ENCODE assay signal across 17 cellular contexts in the genomic region with DNA sequence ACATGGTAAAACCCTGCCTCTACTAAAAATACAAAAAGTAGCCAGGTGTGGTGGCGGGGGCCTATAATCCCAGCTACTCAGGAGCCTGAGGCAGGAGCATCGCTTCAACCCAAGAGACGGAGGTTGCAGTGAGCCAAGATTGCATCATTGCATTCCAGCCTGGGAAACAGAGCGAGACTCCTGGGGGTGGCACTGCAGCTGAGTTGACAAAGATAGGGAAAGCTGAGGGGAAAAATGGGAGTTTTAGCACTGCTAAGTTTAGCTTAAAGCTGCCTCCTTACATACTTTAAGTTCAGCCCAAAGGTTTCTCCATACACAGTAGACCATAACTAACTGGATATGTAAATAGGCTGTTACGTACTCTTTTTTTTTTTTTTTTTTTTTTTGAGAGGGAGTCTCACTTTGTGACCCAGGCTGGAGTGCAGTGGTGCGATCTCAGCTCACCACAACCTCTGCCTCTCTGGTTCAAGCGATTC. TPM values are rescaled to one million over a fixed set of nuclear protein-coding genes. Genes with fewer than 3 reads are reported as not detected.
DNase-seq lines count a peak whose midpoint lies in the region; ATAC-seq and TF ChIP-seq lines count a peak whose summit lies in the region.
"Had no signal": no experiment of that assay in that cellular context is flagged by ENCODE, and none has a peak within 500 bp of the region (broad histone marks: within the 10 kb centered on the region; RNA-seq: fewer than 3 reads in every experiment).

No MANE protein-coding gene starts in this region.

- in situ Hi-C loops in IMR-90 (cut with MboI; ENCODE audit: low sequenced_read_pairs): no loop called here

- H2AK9ac ChIP-seq in IMR-90 (replicated peaks; ENCODE audit: low read depth, low read length, poor library complexity): no peak overlapping the region

- H2AK5ac ChIP-seq in IMR-90 (ENCODE audit: low read depth, low read length): no peak overlapping the region

- TF ChIP-seq CTCF in Caco-2 (IDR thresholded peaks at IDR 0.05; ENCODE audit: insufficient read depth in 1 of 2, low read depth in 1 of 2, low read length in 1 of 2, severe bottlenecking in 1 of 2, unreplicated experiment in 1 of 2) (peak in 1 of 2 experiments; percentile 22), IMR-90 (conservative IDR thresholded peaks at IDR 0.05; ENCODE audit: low read depth, low read length) (no peak)

- no peak overlapping the region for H4K8ac ChIP-seq in IMR-90 (ENCODE audit: low read depth in 2 of 2, low read length in 2 of 2)

- peak; percentile 75 to 85 for DNase-seq in Caco-2
- DNase-seq in IMR-90: peak; percentile 44
- peak; percentile 59 for DNase-seq in ecto neural progenitor cell (ENCODE audit: low spot score)
- no peak for DNase-seq in left lobe of liver (ENCODE audit: low spot score)
- DNase-seq in stimulated activated CD4-positive, alpha-beta T cell treated with anti-CD3 and anti-CD28 coated beads, Interleukin-4, amount 100 ng/mL, for 4 hours: no peak
- DNase-seq: activated naive CD4-positive, alpha-beta T cell; erythroblast; NCI-H2171 treated with DMSO at 0.1 percent for 48 hours; stimulated activated CD8-positive, alpha-beta memory T cell treated with anti-CD3 and anti-CD28 coated beads, Interleukin-4, amount 100 ng/mL, for 48 hours; transverse colon had no signal

- H3K36me3 Mint-ChIP-seq in Caco-2 (ENCODE audit: insufficient read depth, unreplicated experiment): peaks cover 13% of the 10 kb centered on the region

- H3K18ac ChIP-seq in IMR-90 (ENCODE audit: low read depth, low read length): no peak overlapping the region

- no peaks in the 10 kb centered on the region for H3K9me1 ChIP-seq in IMR-90 (ENCODE audit: insufficient read depth, low read length)

- POLR2A ChIA-PET in Caco-2 (lab: Charles Lee): no interaction called here
- POLR2A ChIA-PET in IMR-90 (lab: Charles Lee; ENCODE audit: unreplicated experiment): interaction anchor here (0.6 kb wide), 1 partner anchor 1570 kb away, joined by 4 read pairs; no protein-coding TSS in a partner anchor

- H3K27me3 ChIP-seq in Caco-2 (replicated peaks; ENCODE audit: control insufficient read depth, insufficient read depth, low read length) (no peaks in the 10 kb centered on the region), IMR-90 (ENCODE audit: control insufficient read depth, insufficient read depth, low read length) (no peaks in the 10 kb centered on the region)
- H3K27me3 ChIP-seq: transverse colon had no signal

- H2BK120ac ChIP-seq in IMR-90 (ENCODE audit: low read depth, low read length): no peak overlapping the region

- H3K36me3 ChIP-seq in Caco-2 (ENCODE audit: control insufficient read depth, insufficient read depth, low read length) (no peaks in the 10 kb centered on the region), IMR-90 (ENCODE audit: control insufficient read depth, insufficient read depth, low read length) (no peaks in the 10 kb centered on the region)
- H3K36me3 ChIP-seq: transverse colon had no signal

- H4K91ac ChIP-seq in IMR-90 (ENCODE audit: insufficient read depth, low read depth, low read length): no peak overlapping the region

- no peak overlapping the region for H3K4me3 ChIP-seq in Caco-2 (ENCODE audit: low read depth, low read length)
- no peak overlapping the region for H3K4me3 ChIP-seq in IMR-90 (ENCODE audit: insufficient read depth, low read depth, low read length)
- H3K4me3 ChIP-seq: SK-N-MC, transverse colon had no signal

- H4K20me1 ChIP-seq in IMR-90 (ENCODE audit: insufficient read depth, low read length): no peaks in the 10 kb centered on the region

- H3K9me3 ChIP-seq in Caco-2: no peaks in the 10 kb centered on the region
- no peaks in the 10 kb centered on the region for H3K9me3 ChIP-seq in IMR-90 (ENCODE audit: control insufficient read depth, insufficient read depth, low read length)
- H3K9me3 ChIP-seq: transverse colon had no signal

- H3K27ac ChIP-seq in IMR-90 (ENCODE audit: insufficient read depth, low read length): no peak overlapping the region
- H3K27ac ChIP-seq: SK-N-MC, transverse colon had no signal

- no peaks in the 10 kb centered on the region for H3K27me3 Mint-ChIP-seq in Caco-2 (ENCODE audit: insufficient read depth, unreplicated experiment)

- no peak for TF ChIP-seq POLR2A in IMR-90 (IDR thresholded peaks at IDR 0.05; ENCODE audit: low read depth, low read length)

- H3K27ac Mint-ChIP-seq in Caco-2 (ENCODE audit: unreplicated experiment): peak overlapping the region; percentile 87

- no peaks in the 10 kb centered on the region for H3K79me1 ChIP-seq in IMR-90 (ENCODE audit: low read depth in 1 of 2, low read length in 2 of 2)

- H3K4me3 Mint-ChIP-seq in Caco-2 (ENCODE audit: unreplicated experiment): peak overlapping the region; percentile 11

- CTCF ChIA-PET in Caco-2 (lab: Charles Lee): interaction anchor here (0.6 to 0.8 kb wide), 6 partner anchors 11 to 377 kb away, joined by 3 to 6 read pairs (median 4); partner anchors contain the start of gene ZW10
- CTCF ChIA-PET in IMR-90 (lab: Yijun Ruan, JAX): interaction anchor here (1.0 kb wide), 1 partner anchor 12 kb away, joined by 3 read pairs; no protein-coding TSS in a partner anchor

- ATAC-seq in IMR-90 (ENCODE audit: low read depth) (peak; percentile 83), left lobe of liver (peak; percentile 62), GM21529 (IDR thresholded peaks at IDR 0.05; ENCODE audit: unreplicated experiment) (no peak), HG03520 (IDR thresholded peaks at IDR 0.05; ENCODE audit: unreplicated experiment) (no peak), GM18867 (IDR thresholded peaks at IDR 0.05; ENCODE audit: unreplicated experiment) (no peak)

- H3K14ac ChIP-seq in IMR-90 (replicated peaks; ENCODE audit: low read depth, low read length): no peak overlapping the region

- H3K9me3 Mint-ChIP-seq in Caco-2 (ENCODE audit: unreplicated experiment): no peaks in the 10 kb centered on the region

- intact Hi-C loops in Caco-2 (cut with micrococcal nuclease; ENCODE audit: unreplicated experiment): loop anchor here (1.0 kb wide), 1 partner anchor 9 kb away; the partner anchor contains the start of gene USP28
- intact Hi-C loops in IMR-90 (cut with micrococcal nuclease): no loop called here

- no peak overlapping the region for H2BK5ac ChIP-seq in IMR-90 (ENCODE audit: low read depth, low read length, poor library complexity, severe bottlenecking)

- no peak overlapping the region for H3K56ac ChIP-seq in IMR-90 (ENCODE audit: extremely low read depth, insufficient read depth, low read length)

- H3K9ac ChIP-seq in IMR-90 (ENCODE audit: low read depth, low read length): no peak overlapping the region

- peaks cover 28% of the 10 kb centered on the region for H3K4me1 ChIP-seq in Caco-2
- H3K4me1 ChIP-seq in IMR-90 (ENCODE audit: control insufficient read depth, insufficient read depth, low read length): no peaks in the 10 kb centered on the region
- H3K4me1 ChIP-seq: transverse colon had no signal

- peaks cover 22% of the 10 kb centered on the region for H3K4me1 Mint-ChIP-seq in Caco-2 (ENCODE audit: low read depth, unreplicated experiment)

- no peak for TF ChIP-seq RAD21 in IMR-90 (IDR thresholded peaks at IDR 0.05; ENCODE audit: low read length)

- H3K4ac ChIP-seq in IMR-90 (ENCODE audit: low read depth, low read length): no peak overlapping the region

- 0% methylated on average over 1 of the region's 7 CpGs; no CpG with 5 or more reads in 1 of the 2 experiments for WGBS in IMR-90 (ENCODE audit: extremely low coverage in 2 of 2, insufficient read length in 1 of 2), 2 experiments

- H2AFZ ChIP-seq in IMR-90 (replicated peaks; ENCODE audit: low read length, poor library complexity): no peak overlapping the region

- H3K23ac ChIP-seq in IMR-90 (ENCODE audit: low read depth, low read length): no peak overlapping the region

- no peak overlapping the region for H3K4me2 ChIP-seq in IMR-90 (ENCODE audit: low read depth, low read length)

- dilution Hi-C loops in IMR-90 (cut with HindIII; ENCODE audit: low sequenced_read_pairs, unreplicated experiment): no loop called here

- no TSS peak for BruUV-seq in Caco-2 (replicated peaks; lab: Mats Ljungman, UMichigan)
- no TSS peak for BruUV-seq in IMR-90 (replicated peaks; lab: Mats Ljungman, UMichigan)

- H2BK15ac ChIP-seq in IMR-90 (ENCODE audit: low read depth, low read length): no peak overlapping the region

- H4K5ac ChIP-seq in IMR-90 (ENCODE audit: low read depth, low read length): no peak overlapping the region

- no peak overlapping the region for H2BK20ac ChIP-seq in IMR-90 (ENCODE audit: low read depth, low read length)

TF ChIP-seq in IMR-90, 13 proteins besides CTCF, POLR2A, EP300 and RAD21:
- TF ChIP-seq CHD1 (IDR thresholded peaks at IDR 0.05; ENCODE audit: low read depth, low read length) (no peak), FOS (IDR thresholded peaks at IDR 0.05; ENCODE audit: low read depth, low read length) (no peak), RCOR1 (IDR thresholded peaks at IDR 0.05; ENCODE audit: insufficient replicate concordance, low read length) (no peak), ELK1 (IDR thresholded peaks at IDR 0.05; ENCODE audit: borderline replicate concordance, low read depth, low read length) (no peak), MAZ (IDR thresholded peaks at IDR 0.05; ENCODE audit: borderline replicate concordance, low read depth, low read length) (no peak), CEBPB (IDR thresholded peaks at IDR 0.05; ENCODE audit: low read depth, low read length) (peak; percentile 91), NFE2L2 (IDR thresholded peaks at IDR 0.05; ENCODE audit: low read depth, low read length) (no peak), MXI1 (IDR thresholded peaks at IDR 0.05; ENCODE audit: borderline replicate concordance, low read depth, low read length) (no peak), SMC3 (IDR thresholded peaks at IDR 0.05; ENCODE audit: low read depth, low read length) (no peak)
TF ChIP-seq in IMR-90: peak in this region for 1.

RNA-seq across cellular contexts. Expression of gene USP28, which starts 9.0 kb away (rescaled TPM):
- total RNA-seq in Caco-2 (2022) (63.8 and 74.4 TPM in 2 replicates), IMR-90 (2012; rRNA removed) (24.7 and 36.0 TPM in 2 replicates), left lobe of liver (11.6 TPM)
- polyA plus RNA-seq in IMR-90 (2012; rRNA removed): 14.5 and 17.0 TPM in 2 replicates
- polyA plus RNA-seq in IMR-90 (2012; cell fraction: cytosol; rRNA removed): 5.7 and 9.8 TPM in 2 replicates
- polyA plus RNA-seq in IMR-90 (2012; cell fraction: nucleus; rRNA removed; ENCODE audit: low replicate concordance): 6.3 and 25.3 TPM in 2 replicates

RNA-seq across cellular contexts. Expression of gene HTR3B, which starts 20.2 kb away (rescaled TPM):
- total RNA-seq in Caco-2 (2022): not detected in 2 replicates
- not detected in 2 replicates for total RNA-seq in IMR-90 (2012; rRNA removed)
- not detected in 2 replicates for polyA plus RNA-seq in IMR-90 (2012; rRNA removed)
- polyA plus RNA-seq in IMR-90 (2012; cell fraction: cytosol; rRNA removed): not detected in 2 replicates
- not detected in 2 replicates for polyA plus RNA-seq in IMR-90 (2012; cell fraction: nucleus; rRNA removed; ENCODE audit: low replicate concordance)
- not detected for total RNA-seq in left lobe of liver
- total RNA-seq: activated CD8-positive, alpha-beta memory T cell treated with anti-CD3 and anti-CD28 coated beads for 36 hours; posterior vena cava had no signal
- polyA plus RNA-seq: AG04450 had no signal

Comparison
In these comparisons a context has a peak if more than half of its experiments do, and no peak if none do; other contexts are left out.
1. DNase-seq: peak in Caco-2 (2 of 2), IMR-90 (single experiment) and ecto neural progenitor cell (single experiment); none in left lobe of liver (single experiment) and stimulated activated CD4-positive, alpha-beta T cell treated with anti-CD3 and anti-CD28 coated beads, Interleukin-4, amount 100 ng/mL, for 4 hours (0 of 2).
2. ATAC-seq: peak in IMR-90 (single experiment) and left lobe of liver (single experiment); none in GM21529 (single experiment), HG03520 (single experiment) and GM18867 (single experiment).